Comparison of ENCODE assay signal across 21 cellular contexts in genomic region chr2:181025004-181025403, GRCh38. TPM values are rescaled to one million over a fixed set of nuclear protein-coding genes. Genes with fewer than 3 reads are reported as not detected.
DNase-seq lines count a peak whose midpoint lies in the region; ATAC-seq and TF ChIP-seq lines count a peak whose summit lies in the region.
"Had no signal": no experiment of that assay in that cellular context is flagged by ENCODE, and none has a peak within 500 bp of the region (broad histone marks: within the 10 kb centered on the region; RNA-seq: fewer than 3 reads in every experiment).

No MANE protein-coding gene starts in this region.

- intact Hi-C loops in posterior vena cava (cut with DNase I) = no loop called here

- TF ChIP-seq CTCF in fibroblast of villous mesenchyme (IDR thresholded peaks at IDR 0.05; ENCODE audit: insufficient read depth, low read depth, low read length) = no peak

- DNase-seq in NCI-H2171 treated with DMSO at 0.1 percent for 48 hours (lab: John Stamatoyannopoulos, UW) = peak; percentile 19
- DNase-seq in NCI-H2171 (lab: John Stamatoyannopoulos, UW) = no peak
- peak; percentile 6 for DNase-seq in HT-29 (ENCODE audit: low spot score)
- peak; percentile 24 for DNase-seq in NCI-H748 treated with DMSO at 0.1 percent for 48 hours (lab: John Stamatoyannopoulos, UW)
- peak; percentile 52 for DNase-seq in fibroblast of villous mesenchyme (ENCODE audit: low read depth)
- no peak for DNase-seq in NCI-H526 treated with DMSO at 0.1 percent for 48 hours (lab: John Stamatoyannopoulos, UW)
- DNase-seq in posterior vena cava (ENCODE audit: low spot score) = no peak
- DNase-seq: activated CD4-positive, alpha-beta T cell treated with anti-CD3 and anti-CD28 coated beads for 48 hours; activated naive CD8-positive, alpha-beta T cell treated with anti-CD3 and anti-CD28 coated beads, Interleukin-2, amount 10 ng/mL, durations not matched to agents 7 days and 5 days; cortex of kidney; GOT3; KBM-7; mucosa of descending colon; NCI-H774; PC-3; posterior cingulate gyrus; SHP77 treated with DMSO at 0.1 percent for 48 hours; stimulated activated CD4-positive, alpha-beta T cell treated with anti-CD3 and anti-CD28 coated beads, Interleukin-1b, Interleukin-23, amount 100 ng/mL, for 48 hours; stimulated activated naive CD4-positive, alpha-beta T cell treated with Interleukin-2 at 50 U/mL for 16 hours had no signal

- no peak overlapping the region for H3K4me3 ChIP-seq in fibroblast of villous mesenchyme (ENCODE audit: low read depth, low read length)
- H3K4me3 ChIP-seq: hepatocyte, mucosa of descending colon had no signal

- no peak for ATAC-seq in HG03342 (IDR thresholded peaks at IDR 0.05; ENCODE audit: unreplicated experiment)
- ATAC-seq: mucosa of descending colon, PC-3 had no signal

RNA-seq across cellular contexts. Expression of gene UBE2E3, which starts 44.6 kb away (rescaled TPM):
- total RNA-seq in HT-29 (2014; rRNA removed; shearing (Covaris generic)) = 34.9 and 40.2 TPM in 2 replicates
- total RNA-seq in fibroblast of villous mesenchyme (61.5 and 66.9 TPM in 2 replicates), posterior vena cava (10 to 100 TPM; 39.2 to 41.8 TPM)

Comparison
In these comparisons a context has a peak if more than half of its experiments do, and no peak if none do; other contexts are left out.
1. DNase-seq: peak in NCI-H2171 treated with DMSO at 0.1 percent for 48 hours (single experiment), HT-29 (single experiment), NCI-H748 treated with DMSO at 0.1 percent for 48 hours (single experiment) and fibroblast of villous mesenchyme (single experiment); none in NCI-H2171 (single experiment), NCI-H526 treated with DMSO at 0.1 percent for 48 hours (single experiment) and posterior vena cava (single experiment).